Comparison of ENCODE assay signal across 1 cellular context in the genomic region with DNA sequence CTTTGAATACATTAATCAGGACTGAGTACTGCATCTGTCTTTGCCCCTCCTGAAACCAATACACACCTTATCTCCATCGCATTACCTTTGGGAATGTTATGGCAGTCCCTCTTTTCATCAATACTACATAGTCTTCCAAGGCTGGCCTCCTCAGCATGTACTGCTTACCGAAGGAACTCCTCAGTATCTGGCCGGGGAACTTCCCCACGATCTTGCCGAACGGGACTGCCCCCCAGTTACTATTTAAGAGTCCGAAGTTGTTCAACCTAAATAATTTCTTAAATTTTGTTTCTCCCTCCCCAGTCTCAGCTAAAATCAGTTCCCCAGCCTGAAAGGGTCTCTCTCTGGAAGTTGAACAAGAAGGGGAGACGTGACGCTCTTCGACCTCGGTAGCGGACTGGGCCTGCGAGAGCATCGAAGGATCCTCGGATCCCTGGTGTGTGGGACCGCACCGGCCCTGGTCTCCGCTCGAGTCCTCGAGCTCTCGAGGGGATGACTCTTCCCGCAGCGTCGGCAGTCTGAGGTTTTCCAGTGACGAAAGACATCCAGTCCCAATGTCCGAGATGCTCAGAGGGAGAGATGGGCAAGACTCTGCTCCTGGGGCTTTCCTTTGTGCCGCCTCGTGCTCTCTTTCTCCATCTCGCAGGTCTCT.
TF ChIP-seq lines count a peak whose summit lies in the region.

No MANE protein-coding gene starts in this region.

TF ChIP-seq in GM12878, 131 proteins besides CTCF, POLR2A, EP300 and RAD21:
- TF ChIP-seq, protein P1, sequence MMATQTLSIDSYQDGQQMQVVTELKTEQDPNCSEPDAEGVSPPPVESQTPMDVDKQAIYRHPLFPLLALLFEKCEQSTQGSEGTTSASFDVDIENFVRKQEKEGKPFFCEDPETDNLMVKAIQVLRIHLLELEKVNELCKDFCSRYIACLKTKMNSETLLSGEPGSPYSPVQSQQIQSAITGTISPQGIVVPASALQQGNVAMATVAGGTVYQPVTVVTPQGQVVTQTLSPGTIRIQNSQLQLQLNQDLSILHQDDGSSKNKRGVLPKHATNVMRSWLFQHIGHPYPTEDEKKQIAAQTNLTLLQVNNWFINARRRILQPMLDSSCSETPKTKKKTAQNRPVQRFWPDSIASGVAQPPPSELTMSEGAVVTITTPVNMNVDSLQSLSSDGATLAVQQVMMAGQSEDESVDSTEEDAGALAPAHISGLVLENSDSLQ (IDR thresholded peaks at IDR 0.05): no peak
- TF ChIP-seq RFX5 (IDR thresholded peaks at IDR 0.05; ENCODE audit: low read depth, low read length): no peak
- TF ChIP-seq KLF5 (IDR thresholded peaks at IDR 0.05; ENCODE audit: partially characterized antibody): no peak
- no peak for TF ChIP-seq HDGF (IDR thresholded peaks at IDR 0.05)
- TF ChIP-seq ZNF274 (IDR thresholded peaks at IDR 0.05; ENCODE audit: insufficient read depth, insufficient read length): no peak
- no peak for TF ChIP-seq USF1 (IDR thresholded peaks at IDR 0.05; ENCODE audit: borderline replicate concordance, extremely low read length, insufficient read depth, low read depth, low read length)
- no peak for TF ChIP-seq ZBTB4 (CRISPR knock-in tag; IDR thresholded peaks at IDR 0.05)
- no peak for TF ChIP-seq E2F4 (IDR thresholded peaks at IDR 0.05; ENCODE audit: low read depth, low read length)
- TF ChIP-seq NFYA (IDR thresholded peaks at IDR 0.05; ENCODE audit: borderline replicate concordance, low read depth, low read length): no peak
- TF ChIP-seq SIN3A (IDR thresholded peaks at IDR 0.05; ENCODE audit: low read depth, low read length): no peak
- TF ChIP-seq E2F8 (IDR thresholded peaks at IDR 0.05; ENCODE audit: low read depth, partially characterized antibody): no peak
- no peak for TF ChIP-seq TAF1 (IDR thresholded peaks at IDR 0.05; ENCODE audit: borderline replicate concordance, low read depth, low read length)
- TF ChIP-seq IKZF1 (conservative IDR thresholded peaks at IDR 0.05): no peak
- TF ChIP-seq ZNF622 (IDR thresholded peaks at IDR 0.05): no peak
- TF ChIP-seq RBBP5 (conservative IDR thresholded peaks at IDR 0.05): no peak
- TF ChIP-seq, protein P2, sequence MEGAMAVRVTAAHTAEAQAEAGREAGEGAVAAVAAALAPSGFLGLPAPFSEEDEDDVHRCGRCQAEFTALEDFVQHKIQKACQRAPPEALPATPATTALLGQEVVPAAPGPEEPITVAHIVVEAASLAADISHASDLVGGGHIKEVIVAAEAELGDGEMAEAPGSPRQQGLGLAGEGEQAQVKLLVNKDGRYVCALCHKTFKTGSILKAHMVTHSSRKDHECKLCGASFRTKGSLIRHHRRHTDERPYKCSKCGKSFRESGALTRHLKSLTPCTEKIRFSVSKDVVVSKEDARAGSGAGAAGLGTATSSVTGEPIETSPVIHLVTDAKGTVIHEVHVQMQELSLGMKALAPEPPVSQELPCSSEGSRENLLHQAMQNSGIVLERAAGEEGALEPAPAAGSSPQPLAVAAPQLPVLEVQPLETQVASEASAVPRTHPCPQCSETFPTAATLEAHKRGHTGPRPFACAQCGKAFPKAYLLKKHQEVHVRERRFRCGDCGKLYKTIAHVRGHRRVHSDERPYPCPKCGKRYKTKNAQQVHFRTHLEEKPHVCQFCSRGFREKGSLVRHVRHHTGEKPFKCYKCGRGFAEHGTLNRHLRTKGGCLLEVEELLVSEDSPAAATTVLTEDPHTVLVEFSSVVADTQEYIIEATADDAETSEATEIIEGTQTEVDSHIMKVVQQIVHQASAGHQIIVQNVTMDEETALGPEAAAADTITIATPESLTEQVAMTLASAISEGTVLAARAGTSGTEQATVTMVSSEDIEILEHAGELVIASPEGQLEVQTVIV (IDR thresholded peaks at IDR 0.05; ENCODE audit: borderline replicate concordance, partially characterized antibody): no peak
